In genomic region chr2:149661844-149662243, GRCh38 we compare ENCODE assay signal across 13 cellular contexts.
DNase-seq lines count a peak whose midpoint lies in the region; ATAC-seq and TF ChIP-seq lines count a peak whose summit lies in the region.
"Had no signal": no experiment of that assay in that cellular context is flagged by ENCODE, and none has a peak within 500 bp of the region (broad histone marks: within the 10 kb centered on the region; RNA-seq: fewer than 3 reads in every experiment).

No MANE protein-coding gene starts in this region.

- no peak overlapping the region for H3K4me3 ChIP-seq in mammary epithelial cell (replicated peaks in 1 of 3; ENCODE audit: insufficient read depth in 1 of 3, low read depth in 2 of 3, low read length in 3 of 3)
- H3K4me3 ChIP-seq in right lobe of liver: no peak overlapping the region
- H3K4me3 ChIP-seq: Peyer's patch had no signal

- peaks cover 4% of the 10 kb centered on the region for H3K27me3 Mint-ChIP-seq in activated CD8-positive, alpha-beta memory T cell treated with anti-CD3 and anti-CD28 coated beads, Interleukin-2, amount 10 ng/mL, durations not matched to agents 7 days and 5 days
- peaks cover 6% of the 10 kb centered on the region for H3K27me3 Mint-ChIP-seq in activated CD8-positive, alpha-beta T cell treated with anti-CD3 and anti-CD28 coated beads for 36 hours
- peaks cover 8% of the 10 kb centered on the region for H3K27me3 Mint-ChIP-seq in activated T-helper 17 cell treated with anti-CD3 and anti-CD28 coated beads, Interleukin-2, amount 50 U/mL, for 72 hours

- H2AFZ ChIP-seq in mammary epithelial cell (ENCODE audit: low read depth, low read length): no peak overlapping the region

- 27% methylated on average over 1 of the region's 1 CpG for WGBS in mammary epithelial cell (ENCODE audit: low coverage, missing lambda C conversion rate)
- 23% methylated on average over 1 of the region's 1 CpG for WGBS in right lobe of liver (ENCODE audit: insufficient coverage, low coverage, low lambda C conversion rate, missing lambda C conversion rate)

- H3K79me2 ChIP-seq in mammary epithelial cell (ENCODE audit: insufficient read depth, low read length): no peaks in the 10 kb centered on the region

- no peaks in the 10 kb centered on the region for H3K4me1 Mint-ChIP-seq in activated CD8-positive, alpha-beta memory T cell treated with anti-CD3 and anti-CD28 coated beads, Interleukin-2, amount 10 ng/mL, durations not matched to agents 7 days and 5 days
- H3K4me1 Mint-ChIP-seq in activated CD8-positive, alpha-beta T cell treated with anti-CD3 and anti-CD28 coated beads for 36 hours (ENCODE audit: low read depth): no peaks in the 10 kb centered on the region
- H3K4me1 Mint-ChIP-seq in activated T-helper 17 cell treated with anti-CD3 and anti-CD28 coated beads, Interleukin-2, amount 50 U/mL, for 72 hours: no peaks in the 10 kb centered on the region

- intact Hi-C loops in mammary epithelial cell (cut with micrococcal nuclease): no loop called here
- intact Hi-C loops in right lobe of liver (cut with DNase I): no loop called here
- intact Hi-C loops in activated CD8-positive, alpha-beta T cell treated with anti-CD3 and anti-CD28 coated beads for 36 hours (cut with micrococcal nuclease): no loop called here

- CTCF ChIA-PET in mammary epithelial cell (lab: Charles Lee; ENCODE audit: low non-redundant PET): no interaction called here
- CTCF ChIA-PET in activated CD8-positive, alpha-beta memory T cell treated with anti-CD3 and anti-CD28 coated beads, Interleukin-2, amount 10 ng/mL, durations not matched to agents 7 days and 5 days (lab: Charles Lee): no interaction called here
- CTCF ChIA-PET in activated CD8-positive, alpha-beta T cell treated with anti-CD3 and anti-CD28 coated beads for 36 hours (lab: Charles Lee): no interaction called here

- no peaks in the 10 kb centered on the region for H4K20me1 ChIP-seq in mammary epithelial cell (ENCODE audit: insufficient read depth, low read length)

- POLR2A ChIA-PET in activated CD8-positive, alpha-beta T cell treated with anti-CD3 and anti-CD28 coated beads for 36 hours (lab: Charles Lee): no interaction called here

- DNase-seq in ACHN (peak; percentile 26), HPDE6-E6E7 (ENCODE audit: extremely low spot score) (peak; percentile 1), mammary epithelial cell (peak; percentile 72), right lobe of liver (peak in 1 of 3 donors; percentile 19)
- DNase-seq in activated CD8-positive, alpha-beta memory T cell treated with anti-CD3 and anti-CD28 coated beads, Interleukin-2, amount 10 ng/mL, durations not matched to agents 7 days and 5 days: no peak
- no peak for DNase-seq in activated CD8-positive, alpha-beta T cell treated with anti-CD3 and anti-CD28 coated beads for 36 hours
- DNase-seq: activated CD4-positive, CD25-positive, alpha-beta regulatory T cell; activated naive CD4-positive, alpha-beta T cell; endodermal cell; NCI-H1092 treated with DMSO at 0.1 percent for 48 hours; Peyer's patch had no signal

- H3K27ac Mint-ChIP-seq in activated CD8-positive, alpha-beta memory T cell treated with anti-CD3 and anti-CD28 coated beads, Interleukin-2, amount 10 ng/mL, durations not matched to agents 7 days and 5 days: no peak overlapping the region
- H3K27ac Mint-ChIP-seq in activated CD8-positive, alpha-beta T cell treated with anti-CD3 and anti-CD28 coated beads for 36 hours: no peak overlapping the region
- H3K27ac Mint-ChIP-seq in activated T-helper 17 cell treated with anti-CD3 and anti-CD28 coated beads, Interleukin-2, amount 50 U/mL, for 72 hours: no peak overlapping the region
- H3K27ac Mint-ChIP-seq: endodermal cell had no signal

- dilution Hi-C loops in mammary epithelial cell (cut with HindIII; ENCODE audit: low sequenced_read_pairs): no loop called here

- no peaks in the 10 kb centered on the region for H3K9me3 Mint-ChIP-seq in activated CD8-positive, alpha-beta memory T cell treated with anti-CD3 and anti-CD28 coated beads, Interleukin-2, amount 10 ng/mL, durations not matched to agents 7 days and 5 days (ENCODE audit: low read depth)
- peaks cover 2% of the 10 kb centered on the region for H3K9me3 Mint-ChIP-seq in activated CD8-positive, alpha-beta T cell treated with anti-CD3 and anti-CD28 coated beads for 36 hours
- H3K9me3 Mint-ChIP-seq in activated T-helper 17 cell treated with anti-CD3 and anti-CD28 coated beads, Interleukin-2, amount 50 U/mL, for 72 hours: peaks cover 5% of the 10 kb centered on the region
- H3K9me3 Mint-ChIP-seq: endodermal cell had no signal

- TF ChIP-seq CTCF in mammary epithelial cell (conservative IDR thresholded peaks at IDR 0.05 in 1 of 2, IDR thresholded peaks at IDR 0.05 in 1 of 2; ENCODE audit: extremely low read depth in 1 of 2, insufficient read depth in 1 of 2, low read depth in 1 of 2, low read length in 2 of 2): no peak
- TF ChIP-seq CTCF in right lobe of liver (IDR thresholded peaks at IDR 0.05): no peak
- no peak for TF ChIP-seq CTCF in activated CD8-positive, alpha-beta T cell treated with anti-CD3 and anti-CD28 coated beads for 36 hours (IDR thresholded peaks at IDR 0.05)

- H3K4me1 ChIP-seq in mammary epithelial cell (ENCODE audit: insufficient read depth, low read length) (peaks cover 12% of the 10 kb centered on the region), right lobe of liver (peaks cover 0 to 2% (median 0%) of the 10 kb centered on the region in 4 donors)
- H3K4me1 ChIP-seq: Peyer's patch had no signal

- H3K36me3 ChIP-seq in mammary epithelial cell (ENCODE audit: insufficient read depth, low read length) (no peaks in the 10 kb centered on the region), right lobe of liver (no peaks in the 10 kb centered on the region)
- H3K36me3 ChIP-seq: Peyer's patch had no signal

- no peaks in the 10 kb centered on the region for H3K36me3 Mint-ChIP-seq in activated CD8-positive, alpha-beta memory T cell treated with anti-CD3 and anti-CD28 coated beads, Interleukin-2, amount 10 ng/mL, durations not matched to agents 7 days and 5 days
- no peaks in the 10 kb centered on the region for H3K36me3 Mint-ChIP-seq in activated CD8-positive, alpha-beta T cell treated with anti-CD3 and anti-CD28 coated beads for 36 hours (ENCODE audit: low read depth)
- H3K36me3 Mint-ChIP-seq in activated T-helper 17 cell treated with anti-CD3 and anti-CD28 coated beads, Interleukin-2, amount 50 U/mL, for 72 hours (ENCODE audit: low read depth): no peaks in the 10 kb centered on the region

- in situ Hi-C loops in ACHN (cut with HindIII; ENCODE audit: low pct_ligation_motif_present, low pct_unique_long_range_greater_than_20kb, low sequenced_read_pairs): no loop called here
- in situ Hi-C loops in mammary epithelial cell (cut with MboI; ENCODE audit: low sequenced_read_pairs in 2 of 2): no loop called here

- ATAC-seq in right lobe of liver: peak in 3 of 4 donors; percentile 69 to 88 (median 74)
- ATAC-seq in activated CD8-positive, alpha-beta memory T cell treated with anti-CD3 and anti-CD28 coated beads, Interleukin-2, amount 10 ng/mL, durations not matched to agents 7 days and 5 days: no peak
- no peak for ATAC-seq in activated CD8-positive, alpha-beta T cell treated with anti-CD3 and anti-CD28 coated beads for 36 hours
- ATAC-seq in HG02678 (IDR thresholded peaks at IDR 0.05; ENCODE audit: unreplicated experiment): no peak
- ATAC-seq in activated T-helper 17 cell treated with anti-CD3 and anti-CD28 coated beads, Interleukin-2, amount 50 U/mL, for 72 hours (replicated peaks): no peak

- no TSS peak for BruUV-seq in mammary epithelial cell (replicated peaks; lab: Mats Ljungman, UMichigan)

- no peak for TF ChIP-seq POLR2A in right lobe of liver (IDR thresholded peaks at IDR 0.05)

- H3K4me2 ChIP-seq in mammary epithelial cell (ENCODE audit: insufficient read depth, low read depth, low read length): no peak overlapping the region

- no peak overlapping the region for H3K9ac ChIP-seq in mammary epithelial cell (ENCODE audit: insufficient read depth, low read length)

- H3K9me3 ChIP-seq in mammary epithelial cell (replicated peaks; ENCODE audit: insufficient read depth, low read length) (no peaks in the 10 kb centered on the region), right lobe of liver (no peaks in the 10 kb centered on the region)
- H3K9me3 ChIP-seq: Peyer's patch had no signal

- no peak overlapping the region for H3K4me3 Mint-ChIP-seq in activated CD8-positive, alpha-beta memory T cell treated with anti-CD3 and anti-CD28 coated beads, Interleukin-2, amount 10 ng/mL, durations not matched to agents 7 days and 5 days
- H3K4me3 Mint-ChIP-seq in activated CD8-positive, alpha-beta T cell treated with anti-CD3 and anti-CD28 coated beads for 36 hours: no peak overlapping the region
- H3K4me3 Mint-ChIP-seq in activated T-helper 17 cell treated with anti-CD3 and anti-CD28 coated beads, Interleukin-2, amount 50 U/mL, for 72 hours: no peak overlapping the region
- H3K4me3 Mint-ChIP-seq: endodermal cell had no signal

- H3K27ac ChIP-seq in mammary epithelial cell (ENCODE audit: insufficient read depth, low read depth, low read length): no peak overlapping the region
- no peak overlapping the region for H3K27ac ChIP-seq in right lobe of liver
- H3K27ac ChIP-seq: Peyer's patch had no signal

- H3K27me3 ChIP-seq in mammary epithelial cell (ENCODE audit: insufficient read depth, low read length): no peaks in the 10 kb centered on the region
- no peaks in the 10 kb centered on the region for H3K27me3 ChIP-seq in right lobe of liver
- H3K27me3 ChIP-seq: Peyer's patch had no signal

Comparison
In these comparisons a context has a peak if more than half of its experiments do, and no peak if none do; other contexts are left out.
1. DNase-seq: peak in ACHN (single experiment), HPDE6-E6E7 (single experiment) and mammary epithelial cell (single experiment); none in activated CD8-positive, alpha-beta memory T cell treated with anti-CD3 and anti-CD28 coated beads, Interleukin-2, amount 10 ng/mL, durations not matched to agents 7 days and 5 days (single experiment) and activated CD8-positive, alpha-beta T cell treated with anti-CD3 and anti-CD28 coated beads for 36 hours (single experiment).
2. ATAC-seq: peak in right lobe of liver (3 of 4); none in activated CD8-positive, alpha-beta memory T cell treated with anti-CD3 and anti-CD28 coated beads, Interleukin-2, amount 10 ng/mL, durations not matched to agents 7 days and 5 days (single experiment), activated CD8-positive, alpha-beta T cell treated with anti-CD3 and anti-CD28 coated beads for 36 hours (single experiment), HG02678 (single experiment) and activated T-helper 17 cell treated with anti-CD3 and anti-CD28 coated beads, Interleukin-2, amount 50 U/mL, for 72 hours (single experiment).